ENCODE assay signal across 14 cellular contexts in genomic region chr11:125364085-125364822, GRCh38.
DNase-seq lines count a peak whose midpoint lies in the region; ATAC-seq and TF ChIP-seq lines count a peak whose summit lies in the region.
"Had no signal": no experiment of that assay in that cellular context is flagged by ENCODE, and none has a peak within 500 bp of the region (broad histone marks: within the 10 kb centered on the region; RNA-seq: fewer than 3 reads in every experiment).

No MANE protein-coding gene starts in this region.

- H2AFZ ChIP-seq in GM23338 = 0 out of 2 replicates have a peak overlapping the region, but pooled peaks have one; percentile 24

- H3K9me3 Mint-ChIP-seq in GM23338 = no peaks in the 10 kb centered on the region

- peaks cover 13% of the 10 kb centered on the region for H3K4me1 Mint-ChIP-seq in GM23338

- no peaks in the 10 kb centered on the region for H3K9me3 ChIP-seq in RWPE2 (ENCODE audit: severe bottlenecking)
- H3K9me3 ChIP-seq: heart left ventricle, lower lobe of right lung, tibial nerve had no signal

- ATAC-seq in GM23338 (peak; percentile 61), RWPE2 (ENCODE audit: low read depth) (peak; percentile 67), HG03039 (IDR thresholded peaks at IDR 0.05; ENCODE audit: unreplicated experiment) (no peak)
- ATAC-seq: heart left ventricle, lower lobe of right lung had no signal

- H3K27ac Mint-ChIP-seq in GM23338 = no peak overlapping the region

- peak; percentile 26 to 41; a peak in 3 of 4 replicates for TF ChIP-seq CTCF in GM23338 (conservative IDR thresholded peaks at IDR 0.05; ENCODE audit: low read depth in 2 of 2)
- TF ChIP-seq CTCF in RWPE2 (IDR thresholded peaks at IDR 0.05; ENCODE audit: poor library complexity, severe bottlenecking) = no peak
- peak in 19 of 56 donors; percentile 7 to 35 (median 13) for TF ChIP-seq CTCF in dorsolateral prefrontal cortex (IDR thresholded peaks at IDR 0.05 in 54 of 56, conservative IDR thresholded peaks at IDR 0.05 in 2 of 56; ENCODE audit: low read depth in 1 of 56, partially characterized antibody in 56 of 56)

- no peaks in the 10 kb centered on the region for H3F3A ChIP-seq in GM23338 (replicated peaks; ENCODE audit: low read depth)

- H3K27me3 ChIP-seq in GM23338 (ENCODE audit: insufficient read depth) (no peaks in the 10 kb centered on the region), RWPE2 (ENCODE audit: insufficient read depth, poor library complexity, severe bottlenecking) (no peaks in the 10 kb centered on the region), dorsolateral prefrontal cortex (no peaks in the 10 kb centered on the region)
- H3K27me3 ChIP-seq: heart left ventricle, tibial nerve had no signal

- H3K4me2 ChIP-seq in GM23338 = no peak overlapping the region

- H3K4me3 Mint-ChIP-seq in GM23338 = no peak overlapping the region

- no peaks in the 10 kb centered on the region for H3K9me2 ChIP-seq in GM23338 (ENCODE audit: insufficient read depth)

- H3K36me3 Mint-ChIP-seq in GM23338 (ENCODE audit: low read depth) = no peaks in the 10 kb centered on the region; the same call in 2 of the 3 replicates

- H3K27me3 Mint-ChIP-seq in GM23338 (ENCODE audit: insufficient read depth, low read depth, poor library complexity) = peaks cover 4% of the 10 kb centered on the region

- no peak for DNase-seq in GM23338 (ENCODE audit: low spot score)
- no peak for DNase-seq in RWPE2 (ENCODE audit: low spot score)
- DNase-seq in dorsolateral prefrontal cortex = peak in 1 of 10 donors; percentile 42
- peak; percentile 46 for DNase-seq in skeletal muscle cell (ENCODE audit: low read depth)
- DNase-seq in NCI-H1092 treated with DMSO at 0.1 percent for 48 hours (lab: John Stamatoyannopoulos, UW) = no peak
- no peak for DNase-seq in nucleus accumbens (lab: John Stamatoyannopoulos, UW)
- DNase-seq in NCI-H774 (lab: John Stamatoyannopoulos, UW) = no peak
- DNase-seq: amygdala, heart left ventricle, lower lobe of right lung, SHP77 treated with DMSO at 0.1 percent for 48 hours had no signal

- H3K27ac ChIP-seq in GM23338 (ENCODE audit: low read depth) (no peak overlapping the region), RWPE2 (ENCODE audit: poor library complexity, severe bottlenecking) (no peak overlapping the region), dorsolateral prefrontal cortex (peak overlapping the region in 42 of 59 donors; percentile 4 to 76 (median 48))
- H3K27ac ChIP-seq: heart left ventricle, HL-60, lower lobe of right lung, tibial nerve had no signal

- H3K79me2 ChIP-seq in GM23338 (replicated peaks; ENCODE audit: insufficient read depth) = no peaks in the 10 kb centered on the region

- intact Hi-C loops in dorsolateral prefrontal cortex (cut with DNase I) = no loop called here

- H3K36me3 ChIP-seq in GM23338 (ENCODE audit: insufficient read depth) (no peaks in the 10 kb centered on the region), RWPE2 (ENCODE audit: low read depth) (no peaks in the 10 kb centered on the region)
- H3K36me3 ChIP-seq: heart left ventricle, lower lobe of right lung had no signal

- H4K20me1 ChIP-seq in GM23338 (replicated peaks; ENCODE audit: insufficient read depth) = no peaks in the 10 kb centered on the region

- H3K4me1 ChIP-seq in GM23338 (ENCODE audit: insufficient read depth) = no peaks in the 10 kb centered on the region
- no peaks in the 10 kb centered on the region for H3K4me1 ChIP-seq in RWPE2 (ENCODE audit: insufficient read depth, poor library complexity, severe bottlenecking)
- H3K4me1 ChIP-seq: lower lobe of right lung, tibial nerve had no signal

- H3K4me3 ChIP-seq in GM23338 (no peak overlapping the region), RWPE2 (ENCODE audit: severe bottlenecking) (no peak overlapping the region), dorsolateral prefrontal cortex (no peak overlapping the region), skeletal muscle cell (ENCODE audit: low read depth, low read length) (no peak overlapping the region)
- H3K4me3 ChIP-seq: heart left ventricle, lower lobe of right lung, tibial nerve had no signal

TF ChIP-seq in GM23338, 12 proteins besides CTCF, POLR2A, EP300 and RAD21 (continues in another document):
- no peak for TF ChIP-seq ETS1 (IDR thresholded peaks at IDR 0.05)
- no peak for TF ChIP-seq STAT1 (IDR thresholded peaks at IDR 0.05; ENCODE audit: unreplicated experiment)
- TF ChIP-seq EZH2 (IDR thresholded peaks at IDR 0.05; ENCODE audit: low read depth, unreplicated experiment) = no peak
- no peak for TF ChIP-seq JUNB (IDR thresholded peaks at IDR 0.05; ENCODE audit: unreplicated experiment)
- TF ChIP-seq ZNF462 (CRISPR knock-in tag; IDR thresholded peaks at IDR 0.05) = no peak

Comparison
In these comparisons a context has a peak if more than half of its experiments do, and no peak if none do; other contexts are left out.
1. H3K27ac ChIP-seq: peak in dorsolateral prefrontal cortex (42 of 59); none in GM23338 (single experiment) and RWPE2 (single experiment).